In genomic region chr10:123614888-123615287, GRCh38 we compare ENCODE assay signal across 1 cellular context.
TF ChIP-seq lines count a peak whose summit lies in the region.

No MANE protein-coding gene starts in this region.

TF ChIP-seq in HepG2, 621 proteins besides CTCF, POLR2A, EP300 and RAD21 (continued from another document and continues in another):
- TF ChIP-seq, protein P1, sequence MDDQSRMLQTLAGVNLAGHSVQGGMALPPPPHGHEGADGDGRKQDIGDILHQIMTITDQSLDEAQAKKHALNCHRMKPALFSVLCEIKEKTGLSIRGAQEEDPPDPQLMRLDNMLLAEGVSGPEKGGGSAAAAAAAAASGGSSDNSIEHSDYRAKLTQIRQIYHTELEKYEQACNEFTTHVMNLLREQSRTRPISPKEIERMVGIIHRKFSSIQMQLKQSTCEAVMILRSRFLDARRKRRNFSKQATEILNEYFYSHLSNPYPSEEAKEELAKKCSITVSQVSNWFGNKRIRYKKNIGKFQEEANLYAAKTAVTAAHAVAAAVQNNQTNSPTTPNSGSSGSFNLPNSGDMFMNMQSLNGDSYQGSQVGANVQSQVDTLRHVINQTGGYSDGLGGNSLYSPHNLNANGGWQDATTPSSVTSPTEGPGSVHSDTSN (CRISPR knock-in tag; IDR thresholded peaks at IDR 0.05; ENCODE audit: borderline replicate concordance) = peak; percentile 81; the same call in 1 of the 2 replicates
- TF ChIP-seq, protein P2, sequence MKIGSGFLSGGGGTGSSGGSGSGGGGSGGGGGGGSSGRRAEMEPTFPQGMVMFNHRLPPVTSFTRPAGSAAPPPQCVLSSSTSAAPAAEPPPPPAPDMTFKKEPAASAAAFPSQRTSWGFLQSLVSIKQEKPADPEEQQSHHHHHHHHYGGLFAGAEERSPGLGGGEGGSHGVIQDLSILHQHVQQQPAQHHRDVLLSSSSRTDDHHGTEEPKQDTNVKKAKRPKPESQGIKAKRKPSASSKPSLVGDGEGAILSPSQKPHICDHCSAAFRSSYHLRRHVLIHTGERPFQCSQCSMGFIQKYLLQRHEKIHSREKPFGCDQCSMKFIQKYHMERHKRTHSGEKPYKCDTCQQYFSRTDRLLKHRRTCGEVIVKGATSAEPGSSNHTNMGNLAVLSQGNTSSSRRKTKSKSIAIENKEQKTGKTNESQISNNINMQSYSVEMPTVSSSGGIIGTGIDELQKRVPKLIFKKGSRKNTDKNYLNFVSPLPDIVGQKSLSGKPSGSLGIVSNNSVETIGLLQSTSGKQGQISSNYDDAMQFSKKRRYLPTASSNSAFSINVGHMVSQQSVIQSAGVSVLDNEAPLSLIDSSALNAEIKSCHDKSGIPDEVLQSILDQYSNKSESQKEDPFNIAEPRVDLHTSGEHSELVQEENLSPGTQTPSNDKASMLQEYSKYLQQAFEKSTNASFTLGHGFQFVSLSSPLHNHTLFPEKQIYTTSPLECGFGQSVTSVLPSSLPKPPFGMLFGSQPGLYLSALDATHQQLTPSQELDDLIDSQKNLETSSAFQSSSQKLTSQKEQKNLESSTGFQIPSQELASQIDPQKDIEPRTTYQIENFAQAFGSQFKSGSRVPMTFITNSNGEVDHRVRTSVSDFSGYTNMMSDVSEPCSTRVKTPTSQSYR (CRISPR knock-in tag; IDR thresholded peaks at IDR 0.05; ENCODE audit: borderline replicate concordance) = peak; percentile 34; the same call in 1 of the 2 replicates
- 0 out of 2 replicates have a peak, but pooled peaks have one; percentile 56 for TF ChIP-seq ZNF616 (CRISPR knock-in tag; IDR thresholded peaks at IDR 0.05; ENCODE audit: low read depth)
- TF ChIP-seq BORCS8-MEF2B (CRISPR knock-in tag; IDR thresholded peaks at IDR 0.05) = peak; percentile 77; the same call in 1 of the 2 replicates
- TF ChIP-seq ZNF552 (CRISPR knock-in tag; IDR thresholded peaks at IDR 0.05; ENCODE audit: borderline replicate concordance) = 0 out of 2 replicates have a peak, but pooled peaks have one; percentile 52
- 0 out of 2 replicates have a peak, but pooled peaks have one; percentile 62 for TF ChIP-seq STAT5B (CRISPR knock-in tag; IDR thresholded peaks at IDR 0.05)
- no peak for TF ChIP-seq MTA1 (CRISPR knock-in tag; IDR thresholded peaks at IDR 0.05; ENCODE audit: borderline replicate concordance)
- TF ChIP-seq RFX1 (IDR thresholded peaks at IDR 0.05) = no peak
- TF ChIP-seq HNRNPUL1 (IDR thresholded peaks at IDR 0.05; ENCODE audit: low read depth, low read length) = no peak
- TF ChIP-seq, protein P3, sequence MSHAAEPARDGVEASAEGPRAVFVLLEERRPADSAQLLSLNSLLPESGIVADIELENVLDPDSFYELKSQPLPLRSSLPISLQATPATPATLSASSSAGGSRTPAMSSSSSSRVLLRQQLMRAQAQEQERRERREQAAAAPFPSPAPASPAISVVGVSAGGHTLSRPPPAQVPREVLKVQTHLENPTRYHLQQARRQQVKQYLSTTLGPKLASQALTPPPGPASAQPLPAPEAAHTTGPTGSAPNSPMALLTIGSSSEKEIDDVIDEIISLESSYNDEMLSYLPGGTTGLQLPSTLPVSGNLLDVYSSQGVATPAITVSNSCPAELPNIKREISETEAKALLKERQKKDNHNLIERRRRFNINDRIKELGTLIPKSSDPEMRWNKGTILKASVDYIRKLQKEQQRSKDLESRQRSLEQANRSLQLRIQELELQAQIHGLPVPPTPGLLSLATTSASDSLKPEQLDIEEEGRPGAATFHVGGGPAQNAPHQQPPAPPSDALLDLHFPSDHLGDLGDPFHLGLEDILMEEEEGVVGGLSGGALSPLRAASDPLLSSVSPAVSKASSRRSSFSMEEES (CRISPR knock-in tag; IDR thresholded peaks at IDR 0.05) = peak; percentile 79
- peak; percentile 46; the same call in 1 of the 2 replicates for TF ChIP-seq CCDC6 (CRISPR knock-in tag; IDR thresholded peaks at IDR 0.05)
- TF ChIP-seq ZNF605 (CRISPR knock-in tag; IDR thresholded peaks at IDR 0.05) = peak; percentile 51; the same call in 1 of the 2 replicates
- no peak for TF ChIP-seq THYN1 (CRISPR knock-in tag; IDR thresholded peaks at IDR 0.05; ENCODE audit: borderline replicate concordance, low read depth)
- 0 out of 2 replicates have a peak, but pooled peaks have one; percentile 34 for TF ChIP-seq ZSCAN5A (CRISPR knock-in tag; IDR thresholded peaks at IDR 0.05; ENCODE audit: borderline replicate concordance)
- TF ChIP-seq ZNF883 (CRISPR knock-in tag; IDR thresholded peaks at IDR 0.05; ENCODE audit: not compliant biosample characterization) = peak; percentile 63
- TF ChIP-seq ZNF772 (CRISPR knock-in tag; IDR thresholded peaks at IDR 0.05) = peak; percentile 63; the same call in 1 of the 2 replicates
- TF ChIP-seq ZNF652 (CRISPR knock-in tag; IDR thresholded peaks at IDR 0.05; ENCODE audit: borderline replicate concordance, low read depth) = no peak
- TF ChIP-seq ZNF569 (CRISPR knock-in tag; IDR thresholded peaks at IDR 0.05; ENCODE audit: borderline replicate concordance) = no peak
- TF ChIP-seq MNT (IDR thresholded peaks at IDR 0.05) = no peak
- no peak for TF ChIP-seq ZNF251 (CRISPR knock-in tag; IDR thresholded peaks at IDR 0.05)
- peak; percentile 73; the same call in 1 of the 2 replicates for TF ChIP-seq ZNF780A (CRISPR knock-in tag; IDR thresholded peaks at IDR 0.05)
- TF ChIP-seq GATAD1 (CRISPR knock-in tag; IDR thresholded peaks at IDR 0.05) = 0 out of 2 replicates have a peak, but pooled peaks have one; percentile 28
- peak; percentile 39; the same call in 1 of the 2 replicates for TF ChIP-seq TBX2 (CRISPR knock-in tag; IDR thresholded peaks at IDR 0.05; ENCODE audit: borderline replicate concordance)
- no peak for TF ChIP-seq MEIS1 (CRISPR knock-in tag; IDR thresholded peaks at IDR 0.05; ENCODE audit: borderline replicate concordance)
- TF ChIP-seq, protein P4, sequence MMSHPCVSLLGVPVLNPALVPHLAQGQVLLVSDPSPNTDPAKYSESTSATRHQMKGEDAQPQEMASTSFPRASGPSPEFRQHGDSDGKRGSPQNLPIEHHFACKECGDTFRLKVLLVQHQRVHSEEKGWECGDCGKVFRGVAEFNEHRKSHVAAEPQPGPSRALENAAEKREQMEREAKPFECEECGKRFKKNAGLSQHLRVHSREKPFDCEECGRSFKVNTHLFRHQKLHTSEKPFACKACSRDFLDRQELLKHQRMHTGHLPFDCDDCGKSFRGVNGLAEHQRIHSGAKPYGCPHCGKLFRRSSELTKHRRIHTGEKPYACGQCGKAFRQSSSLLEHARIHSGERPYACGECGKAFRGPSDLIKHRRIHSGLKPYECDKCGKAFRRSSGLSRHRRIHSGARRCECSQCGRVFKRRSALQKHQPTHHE (CRISPR knock-in tag; IDR thresholded peaks at IDR 0.05; ENCODE audit: borderline replicate concordance) = no peak
- peak; percentile 79 for TF ChIP-seq ZMAT3 (CRISPR knock-in tag; conservative IDR thresholded peaks at IDR 0.05)
- TF ChIP-seq, protein P5, sequence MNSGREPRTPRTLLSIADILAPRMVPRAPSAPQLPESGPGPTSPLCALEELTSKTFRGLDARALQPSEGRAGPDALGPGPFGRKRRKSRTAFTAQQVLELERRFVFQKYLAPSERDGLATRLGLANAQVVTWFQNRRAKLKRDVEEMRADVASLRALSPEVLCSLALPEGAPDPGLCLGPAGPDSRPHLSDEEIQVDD (CRISPR knock-in tag; IDR thresholded peaks at IDR 0.05; ENCODE audit: borderline replicate concordance) = 0 out of 2 replicates have a peak, but pooled peaks have one; percentile 42
- peak; percentile 79; the same call in 1 of the 2 replicates for TF ChIP-seq KDM4B (CRISPR knock-in tag; IDR thresholded peaks at IDR 0.05)
- TF ChIP-seq, protein P6, sequence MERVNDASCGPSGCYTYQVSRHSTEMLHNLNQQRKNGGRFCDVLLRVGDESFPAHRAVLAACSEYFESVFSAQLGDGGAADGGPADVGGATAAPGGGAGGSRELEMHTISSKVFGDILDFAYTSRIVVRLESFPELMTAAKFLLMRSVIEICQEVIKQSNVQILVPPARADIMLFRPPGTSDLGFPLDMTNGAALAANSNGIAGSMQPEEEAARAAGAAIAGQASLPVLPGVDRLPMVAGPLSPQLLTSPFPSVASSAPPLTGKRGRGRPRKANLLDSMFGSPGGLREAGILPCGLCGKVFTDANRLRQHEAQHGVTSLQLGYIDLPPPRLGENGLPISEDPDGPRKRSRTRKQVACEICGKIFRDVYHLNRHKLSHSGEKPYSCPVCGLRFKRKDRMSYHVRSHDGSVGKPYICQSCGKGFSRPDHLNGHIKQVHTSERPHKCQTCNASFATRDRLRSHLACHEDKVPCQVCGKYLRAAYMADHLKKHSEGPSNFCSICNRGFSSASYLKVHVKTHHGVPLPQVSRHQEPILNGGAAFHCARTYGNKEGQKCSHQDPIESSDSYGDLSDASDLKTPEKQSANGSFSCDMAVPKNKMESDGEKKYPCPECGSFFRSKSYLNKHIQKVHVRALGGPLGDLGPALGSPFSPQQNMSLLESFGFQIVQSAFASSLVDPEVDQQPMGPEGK (CRISPR knock-in tag; IDR thresholded peaks at IDR 0.05) = 0 out of 2 replicates have a peak, but pooled peaks have one; percentile 33
- no peak for TF ChIP-seq NR1H2 (CRISPR knock-in tag; IDR thresholded peaks at IDR 0.05; ENCODE audit: borderline replicate concordance, low read depth)
- no peak for TF ChIP-seq ZNF224 (CRISPR knock-in tag; IDR thresholded peaks at IDR 0.05)
- peak; percentile 65; the same call in 1 of the 2 replicates for TF ChIP-seq ZNF296 (CRISPR knock-in tag; conservative IDR thresholded peaks at IDR 0.05)
- peak; percentile 77 for TF ChIP-seq HDAC2 (CRISPR knock-in tag; IDR thresholded peaks at IDR 0.05)
- TF ChIP-seq NBN (conservative IDR thresholded peaks at IDR 0.05) = no peak
- TF ChIP-seq MEIS2 (CRISPR knock-in tag; IDR thresholded peaks at IDR 0.05) = peak; percentile 74; the same call in 1 of the 2 replicates
- peak; percentile 92; the same call in 1 of the 2 replicates for TF ChIP-seq NFAT5 (CRISPR knock-in tag; IDR thresholded peaks at IDR 0.05)
- TF ChIP-seq WIZ (CRISPR knock-in tag; IDR thresholded peaks at IDR 0.05) = peak; percentile 98
- peak; percentile 40; the same call in 1 of the 2 replicates for TF ChIP-seq SAP130 (CRISPR knock-in tag; IDR thresholded peaks at IDR 0.05; ENCODE audit: low read depth)
- peak; percentile 64; the same call in 1 of the 2 replicates for TF ChIP-seq ZNF773 (CRISPR knock-in tag; IDR thresholded peaks at IDR 0.05; ENCODE audit: borderline replicate concordance)
- 0 out of 2 replicates have a peak, but pooled peaks have one; percentile 36 for TF ChIP-seq SNAPC5 (CRISPR knock-in tag; IDR thresholded peaks at IDR 0.05; ENCODE audit: borderline replicate concordance)
- TF ChIP-seq KLF11 (CRISPR knock-in tag; IDR thresholded peaks at IDR 0.05) = peak; percentile 79; the same call in 1 of the 2 replicates
- no peak for TF ChIP-seq ZNF101 (CRISPR knock-in tag; IDR thresholded peaks at IDR 0.05; ENCODE audit: borderline replicate concordance, low read depth)
- peak; percentile 89; the same call in 1 of the 2 replicates for TF ChIP-seq ZNF367 (CRISPR knock-in tag; IDR thresholded peaks at IDR 0.05; ENCODE audit: borderline replicate concordance)
